ENCODE assay signal across 8 cellular contexts in genomic region chr12:53098982-53099651, GRCh38. TPM values are rescaled to one million over a fixed set of nuclear protein-coding genes. Genes with fewer than 3 reads are reported as not detected.
DNase-seq lines count a peak whose midpoint lies in the region; ATAC-seq lines count a peak whose summit lies in the region.

No MANE protein-coding gene starts in this region.

- DNase-seq in AG08395 (ENCODE audit: low spot score) = peak; percentile 99
- DNase-seq in H7 = peak; percentile 92
- peak; percentile 47 to 74 for DNase-seq in NCI-H446 (lab: John Stamatoyannopoulos, UW)
- peak; percentile 91 for DNase-seq in activated CD4-positive, CD25-positive, alpha-beta regulatory T cell treated with anti-CD3 and anti-CD28 coated beads, Interleukin-2, amount 50 U/mL, for 72 hours
- peak; percentile 81 for DNase-seq in cerebellar cortex (ENCODE audit: low spot score)
- peak; percentile 93 for DNase-seq in kidney tubule cell (ENCODE audit: low spot score)
- DNase-seq in stimulated activated CD4-positive, alpha-beta T cell treated with anti-CD3 and anti-CD28 coated beads, Interleukin-15, amount 100 ng/mL, for 24 hours = peak; percentile 92

- H3K4me3 ChIP-seq in H7 (ENCODE audit: insufficient read depth, low read depth, low read length) = peak overlapping the region; percentile 81; the same call in 1 of the 2 replicates

- no peaks in the 10 kb centered on the region for H3K36me3 ChIP-seq in H7 (replicated peaks; ENCODE audit: control insufficient read depth, insufficient read depth, low read length)

- H3K27me3 ChIP-seq in H7 (ENCODE audit: control insufficient read depth, insufficient read depth, low read length) = peaks cover 28% of the 10 kb centered on the region

- ATAC-seq in GM18520 (IDR thresholded peaks at IDR 0.05; ENCODE audit: unreplicated experiment) = no peak

RNA-seq across cellular contexts. Expression of gene IGFBP6, which starts 1.6 kb away (rescaled TPM):
- total RNA-seq in H7 (2014; rRNA removed; shearing (Covaris generic)) = 10.8 and 17.5 TPM in 2 replicates

RNA-seq across cellular contexts. Expression of gene SOAT2, which starts 4.2 kb away (rescaled TPM):
- total RNA-seq in H7 (2014; rRNA removed; shearing (Covaris generic)) = not detected in 2 replicates

RNA-seq across cellular contexts. Expression of gene SPRYD3, which starts 19.9 kb away (rescaled TPM):
- total RNA-seq in H7 (2014; rRNA removed; shearing (Covaris generic)) = 8.3 and 8.7 TPM in 2 replicates

RNA-seq across cellular contexts. Expression of gene TNS2, which starts 49.3 kb away (rescaled TPM):
- total RNA-seq in H7 (2014; rRNA removed; shearing (Covaris generic)) = 7.6 and 8.7 TPM in 2 replicates
